ENCODE assay signal across 1 cellular context in genomic region chr17:40068584-40068916, GRCh38.
TF ChIP-seq lines count a peak whose summit lies in the region.

No MANE protein-coding gene starts in this region.

TF ChIP-seq in HepG2, 621 proteins besides CTCF, POLR2A, EP300 and RAD21:
- TF ChIP-seq MATR3 (CRISPR knock-in tag; IDR thresholded peaks at IDR 0.05) (no peak), HNRNPL (IDR thresholded peaks at IDR 0.05; ENCODE audit: low read depth, low read length) (0 out of 2 replicates have a peak, but pooled peaks have one; percentile 5), ZNF841 (CRISPR knock-in tag; IDR thresholded peaks at IDR 0.05; ENCODE audit: borderline replicate concordance) (no peak)
